12 cellular contexts compared by ENCODE assay signal in the genomic region with DNA sequence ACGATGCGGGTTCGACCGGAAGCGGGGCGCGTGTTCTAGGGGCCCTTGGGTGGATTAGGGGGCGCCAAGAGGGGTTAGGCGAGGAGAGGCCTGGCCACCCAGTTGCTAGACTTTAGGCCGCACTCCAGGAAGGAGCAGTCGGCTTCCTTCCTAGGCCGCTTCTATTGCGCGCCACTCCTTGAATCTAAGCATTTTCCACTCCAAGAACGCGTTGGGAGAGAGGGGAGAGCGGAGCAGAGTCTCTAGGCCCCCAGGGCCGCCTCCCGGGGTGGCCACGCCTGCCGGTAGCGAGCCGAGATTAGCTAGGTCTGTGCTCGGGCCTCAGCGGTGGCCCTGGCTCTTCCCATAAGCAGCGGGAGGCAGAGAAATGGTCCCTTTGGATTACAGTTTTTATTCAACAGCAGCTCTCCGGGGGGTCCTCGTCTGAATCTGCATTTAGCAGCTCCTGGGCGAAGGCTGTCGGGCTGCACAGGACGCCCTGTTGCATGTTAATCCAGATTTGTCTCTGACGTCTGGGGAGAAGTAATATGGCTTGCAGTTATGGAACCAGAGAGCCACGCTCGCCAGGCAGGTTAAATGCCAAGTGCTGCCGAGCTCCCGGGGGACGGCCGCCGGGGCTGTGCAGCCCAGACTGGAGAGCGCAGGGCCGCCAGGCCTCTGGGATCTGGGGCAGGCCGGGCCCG. TPM values are rescaled to one million over a fixed set of nuclear protein-coding genes. Genes with fewer than 3 reads are reported as not detected.
DNase-seq lines count a peak whose midpoint lies in the region; ATAC-seq and TF ChIP-seq lines count a peak whose summit lies in the region.
"Had no signal": no experiment of that assay in that cellular context is flagged by ENCODE, and none has a peak within 500 bp of the region (broad histone marks: within the 10 kb centered on the region; RNA-seq: fewer than 3 reads in every experiment).

No MANE protein-coding gene starts in this region.

- H3K4me3 Mint-ChIP-seq in activated CD4-positive, alpha-beta T cell treated with anti-CD3 and anti-CD28 coated beads, Interleukin-2, amount 10 ng/mL, durations not matched to agents 7 days and 5 days = no peak overlapping the region
- H3K4me3 Mint-ChIP-seq: natural killer cell had no signal

- H3K27me3 ChIP-seq in fibroblast of lung (ENCODE audit: control insufficient read depth, insufficient read depth, low read length) = no peaks in the 10 kb centered on the region
- H3K27me3 ChIP-seq in upper lobe of right lung = peaks cover 11% of the 10 kb centered on the region

- no peaks in the 10 kb centered on the region for H3K36me3 Mint-ChIP-seq in activated CD4-positive, alpha-beta T cell treated with anti-CD3 and anti-CD28 coated beads, Interleukin-2, amount 10 ng/mL, durations not matched to agents 7 days and 5 days (ENCODE audit: low read depth)
- H3K36me3 Mint-ChIP-seq: natural killer cell had no signal

- TF ChIP-seq CTCF in fibroblast of lung (conservative IDR thresholded peaks at IDR 0.05 in 1 of 2, IDR thresholded peaks at IDR 0.05 in 1 of 2; ENCODE audit: low read depth in 1 of 2, low read length in 2 of 2) (no peak), mucosa of descending colon (IDR thresholded peaks at IDR 0.05) (no peak), upper lobe of right lung (IDR thresholded peaks at IDR 0.05) (no peak)

- H3K4me1 ChIP-seq in fibroblast of lung (ENCODE audit: control insufficient read depth, extremely low read depth, insufficient read depth, low read length) = peaks cover 4% of the 10 kb centered on the region
- H3K4me1 ChIP-seq in mucosa of descending colon (ENCODE audit: low read depth) = no peaks in the 10 kb centered on the region
- H3K4me1 ChIP-seq in upper lobe of right lung = peaks cover 4% of the 10 kb centered on the region

- peak overlapping the region; percentile 85 for H3K9ac ChIP-seq in fibroblast of lung (ENCODE audit: insufficient read depth, low read length)

- H3K36me3 ChIP-seq in fibroblast of lung (ENCODE audit: control insufficient read depth, insufficient read depth, low read length) (peaks cover 6% of the 10 kb centered on the region), mucosa of descending colon (ENCODE audit: low read depth) (no peaks in the 10 kb centered on the region), upper lobe of right lung (peaks cover 8% of the 10 kb centered on the region)

- intact Hi-C loops in mucosa of descending colon (cut with DNase I, micrococcal nuclease) (no loop called here), upper lobe of right lung (cut with DNase I) (loop anchor here (10.0 kb wide), 1 partner anchor 248 kb away; no protein-coding TSS in a partner anchor)

- H3K4me2 ChIP-seq in fibroblast of lung (ENCODE audit: extremely low read depth, insufficient read depth, low read length) = peak overlapping the region; percentile 95

- POLR2A ChIA-PET in activated CD4-positive, alpha-beta T cell treated with anti-CD3 and anti-CD28 coated beads, Interleukin-2, amount 10 ng/mL, durations not matched to agents 7 days and 5 days (lab: Charles Lee) = no interaction called here

- DNase-seq in NOMO-1 treated with DMSO at 0.1 percent for 48 hours (lab: John Stamatoyannopoulos, UW; ENCODE audit: unreplicated experiment) (peak; percentile 51), fibroblast of lung (ENCODE audit: low read depth in 2 of 2) (peak; percentile 78 to 79), mucosa of descending colon (peak in 2 of 3 donors; percentile 36 to 55), upper lobe of right lung (no peak)
- no peak for DNase-seq in stimulated activated naive CD4-positive, alpha-beta T cell treated with Interleukin-2 at 50 U/mL for 16 hours (lab: John Stamatoyannopoulos, UW)
- DNase-seq in activated CD4-positive, alpha-beta T cell treated with anti-CD3 and anti-CD28 coated beads, Interleukin-2, amount 10 ng/mL, durations not matched to agents 7 days and 5 days = no peak
- DNase-seq in activated CD4-positive, alpha-beta T cell treated with anti-CD3 and anti-CD28 coated beads for 48 hours = no peak
- DNase-seq: natural killer cell; NCI-H2029; stimulated activated naive CD4-positive, alpha-beta T cell; WERI-Rb-1 had no signal

- H3K27ac ChIP-seq in fibroblast of lung (ENCODE audit: insufficient read depth, low read length) (peak overlapping the region; percentile 97), upper lobe of right lung (peak overlapping the region; percentile 93)
- H3K27ac ChIP-seq: WERI-Rb-1 had no signal

- peaks cover 100% of the 10 kb centered on the region for H3K79me2 ChIP-seq in fibroblast of lung (ENCODE audit: control insufficient read depth, insufficient read depth, low read length)

- peak; percentile 38 for ATAC-seq in mucosa of descending colon
- peak; percentile 44 for ATAC-seq in upper lobe of right lung
- no peak for ATAC-seq in HG03280 (IDR thresholded peaks at IDR 0.05; ENCODE audit: unreplicated experiment)
- ATAC-seq: natural killer cell had no signal

- H2AFZ ChIP-seq in fibroblast of lung (ENCODE audit: low read length) = no peak overlapping the region

- H3K27me3 Mint-ChIP-seq in activated CD4-positive, alpha-beta T cell treated with anti-CD3 and anti-CD28 coated beads, Interleukin-2, amount 10 ng/mL, durations not matched to agents 7 days and 5 days = peaks cover 49% of the 10 kb centered on the region

- H3K9me3 Mint-ChIP-seq in activated CD4-positive, alpha-beta T cell treated with anti-CD3 and anti-CD28 coated beads, Interleukin-2, amount 10 ng/mL, durations not matched to agents 7 days and 5 days = no peaks in the 10 kb centered on the region
- H3K9me3 Mint-ChIP-seq: natural killer cell had no signal

- H4K20me1 ChIP-seq in fibroblast of lung (ENCODE audit: control insufficient read depth, extremely low read depth, insufficient read depth, low read length) = no peaks in the 10 kb centered on the region

- no peak overlapping the region for H3K27ac Mint-ChIP-seq in activated CD4-positive, alpha-beta T cell treated with anti-CD3 and anti-CD28 coated beads, Interleukin-2, amount 10 ng/mL, durations not matched to agents 7 days and 5 days
- H3K27ac Mint-ChIP-seq: natural killer cell had no signal

- H3K4me3 ChIP-seq in fibroblast of lung (replicated peaks in 1 of 4; ENCODE audit: control extremely low read depth in 1 of 4, insufficient read depth in 1 of 4, low read depth in 3 of 4, low read length in 4 of 4) (peak overlapping the region; percentile 59 to 100 (median 74)), mucosa of descending colon (no peak overlapping the region), upper lobe of right lung (peak overlapping the region; percentile 67)

- H3K9me3 ChIP-seq in fibroblast of lung (ENCODE audit: control insufficient read depth, insufficient read depth, low read depth, low read length) = no peaks in the 10 kb centered on the region
- H3K9me3 ChIP-seq in mucosa of descending colon = no peaks in the 10 kb centered on the region
- no peaks in the 10 kb centered on the region for H3K9me3 ChIP-seq in upper lobe of right lung

- CTCF ChIA-PET in activated CD4-positive, alpha-beta T cell treated with anti-CD3 and anti-CD28 coated beads, Interleukin-2, amount 10 ng/mL, durations not matched to agents 7 days and 5 days (lab: Charles Lee) = no interaction called here

- H3K4me1 Mint-ChIP-seq in activated CD4-positive, alpha-beta T cell treated with anti-CD3 and anti-CD28 coated beads, Interleukin-2, amount 10 ng/mL, durations not matched to agents 7 days and 5 days = no peaks in the 10 kb centered on the region
- H3K4me1 Mint-ChIP-seq: natural killer cell had no signal

RNA-seq across cellular contexts. Expression of a gene that starts 11.4 kb away (rescaled TPM):
- total RNA-seq in fibroblast of lung (119 and 139 TPM in 2 replicates), mucosa of descending colon (100 to 1,000 TPM in 1 of 3 donors, 10 to 100 TPM in 2; 23.2 to 196 (median 33.4) TPM), upper lobe of right lung (48.0 TPM)
- 48.3 and 51.6 TPM in 2 replicates for polyA plus RNA-seq in fibroblast of lung
- polyA plus RNA-seq in fibroblast of lung (2012) = 43.2 and 44.1 TPM in 2 replicates
- polyA minus RNA-seq in fibroblast of lung (ENCODE audit: low replicate concordance) = 62.6 and 69.9 TPM in 2 replicates
- not detected for total RNA-seq in activated CD4-positive, alpha-beta T cell treated with anti-CD3 and anti-CD28 coated beads, Interleukin-2, amount 10 ng/mL, durations not matched to agents 7 days and 5 days

Comparison
In these comparisons a context has a peak if more than half of its experiments do, and no peak if none do; other contexts are left out.
1. DNase-seq: peak in NOMO-1 treated with DMSO at 0.1 percent for 48 hours (single experiment), fibroblast of lung (2 of 2) and mucosa of descending colon (2 of 3); none in upper lobe of right lung (single experiment), stimulated activated naive CD4-positive, alpha-beta T cell treated with Interleukin-2 at 50 U/mL for 16 hours (single experiment), activated CD4-positive, alpha-beta T cell treated with anti-CD3 and anti-CD28 coated beads, Interleukin-2, amount 10 ng/mL, durations not matched to agents 7 days and 5 days (single experiment) and activated CD4-positive, alpha-beta T cell treated with anti-CD3 and anti-CD28 coated beads for 48 hours (single experiment).
2. RNA of a gene that starts 11.4 kb away (total RNA-seq): 119 to 139 TPM in fibroblast of lung, 48.0 TPM in upper lobe of right lung (single experiment) and 23.2 to 196 TPM in mucosa of descending colon; not detected in activated CD4-positive, alpha-beta T cell treated with anti-CD3 and anti-CD28 coated beads, Interleukin-2, amount 10 ng/mL, durations not matched to agents 7 days and 5 days; every median in the first group is over 10 times any median in the second.